19 cellular contexts compared by ENCODE assay signal in the genomic region with DNA sequence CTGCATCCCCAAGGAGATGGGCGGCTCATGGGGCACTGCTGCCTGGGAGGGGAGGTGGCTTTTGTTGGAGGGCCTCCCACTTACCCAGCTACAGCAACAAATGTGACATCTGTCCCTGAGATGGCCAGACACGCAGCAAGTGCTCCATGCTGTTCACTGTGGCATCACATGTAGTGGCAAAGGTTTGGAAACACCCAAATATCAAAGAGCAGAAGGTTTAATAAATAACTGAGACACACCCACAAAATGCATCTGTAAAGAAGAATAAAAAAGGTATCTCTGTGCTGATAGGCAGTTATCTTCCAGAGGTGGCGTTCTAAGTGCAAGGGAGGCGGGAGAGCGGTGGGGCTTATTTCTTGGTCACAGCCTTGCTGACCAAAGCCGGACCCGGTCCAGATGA. TPM values are rescaled to one million over a fixed set of nuclear protein-coding genes. Genes with fewer than 3 reads are reported as not detected.
DNase-seq lines count a peak whose midpoint lies in the region; ATAC-seq, FAIRE-seq and TF ChIP-seq lines count a peak whose summit lies in the region.
"Had no signal": no experiment of that assay in that cellular context is flagged by ENCODE, and none has a peak within 500 bp of the region (broad histone marks: within the 10 kb centered on the region; RNA-seq: fewer than 3 reads in every experiment).

No MANE protein-coding gene starts in this region.

- no peaks in the 10 kb centered on the region for H3K4me1 ChIP-seq in kidney (ENCODE audit: control insufficient read depth in 1 of 2, insufficient read depth in 1 of 2, low read depth in 1 of 2, low read length in 2 of 2)
- peaks cover 0 to 25% (median 7%) of the 10 kb centered on the region in 6 donors for H3K4me1 ChIP-seq in spleen
- H3K4me1 ChIP-seq: HAP-1 had no signal

- H3K9ac ChIP-seq in kidney (ENCODE audit: low read length in 2 of 2), result no peak overlapping the region
- H3K9ac ChIP-seq: BLaER1 had no signal

- intact Hi-C loops in kidney (cut with DNase I), result no loop called here
- intact Hi-C loops in spleen (cut with DNase I; ENCODE audit: low total_unique reads), result no loop called here

- H3K27ac ChIP-seq in kidney (ENCODE audit: low read depth in 2 of 2, low read length in 2 of 2) (no peak overlapping the region), spleen (no peak overlapping the region)
- H3K27ac ChIP-seq: BLaER1, HL-60 had no signal

- no peak for FAIRE-seq in kidney (lab: Jason Lieb, UNC)
- FAIRE-seq: A204.1, GM12878, H1 had no signal

- H3K27me3 ChIP-seq in H7 (ENCODE audit: control insufficient read depth, insufficient read depth, low read length), result no peaks in the 10 kb centered on the region; the same call in 1 of the 2 replicates
- peaks cover 0 to 23% (median 8%) of the 10 kb centered on the region in 7 donors for H3K27me3 ChIP-seq in spleen (replicated peaks in 1 of 7)

- no peak overlapping the region for H3K4me3 ChIP-seq in H7 (ENCODE audit: insufficient read depth, low read depth, low read length)
- no peak overlapping the region for H3K4me3 ChIP-seq in kidney (ENCODE audit: low read length in 2 of 2)
- no peak overlapping the region for H3K4me3 ChIP-seq in spleen
- H3K4me3 ChIP-seq: BLaER1, GM12878, HAP-1 had no signal

- H3K36me3 ChIP-seq in H7 (replicated peaks; ENCODE audit: control insufficient read depth, insufficient read depth, low read length), result no peaks in the 10 kb centered on the region
- H3K36me3 ChIP-seq in kidney (ENCODE audit: control insufficient read depth in 1 of 2, insufficient read depth in 2 of 2, low read length in 2 of 2), result no peaks in the 10 kb centered on the region
- no peaks in the 10 kb centered on the region for H3K36me3 ChIP-seq in spleen
- H3K36me3 ChIP-seq: BLaER1, HAP-1 had no signal

- no peak for ATAC-seq in HG03135 (IDR thresholded peaks at IDR 0.05; ENCODE audit: unreplicated experiment)
- ATAC-seq: CD8-positive, alpha-beta T cell; GM12878 had no signal

- no peak for TF ChIP-seq POLR2A in spleen (IDR thresholded peaks at IDR 0.05)

- 85 to 95% (median 90%) methylated on average over 7 of the region's 7 CpGs for WGBS in spleen, 5 donors

- no peaks in the 10 kb centered on the region for H3K9me3 ChIP-seq in kidney (ENCODE audit: control insufficient read depth in 1 of 2, low read length in 2 of 2)
- no peaks in the 10 kb centered on the region for H3K9me3 ChIP-seq in spleen
- H3K9me3 ChIP-seq: BLaER1, HAP-1 had no signal

- DNase-seq in H7 (peak; percentile 27), NCI-H524 treated with DMSO at 0.1 percent for 48 hours (lab: John Stamatoyannopoulos, UW) (peak; percentile 22), kidney (peak; percentile 37), spleen (peak; percentile 56), NCI-H1436 (lab: John Stamatoyannopoulos, UW) (no peak), NCI-H748 treated with DMSO at 0.1 percent for 48 hours (lab: John Stamatoyannopoulos, UW) (no peak)
- DNase-seq: ACHN; AML-193; Calu3; CD8-positive, alpha-beta T cell; DMS79 treated with DMSO at 0.1 percent for 48 hours; GF-D8 had no signal

- no peak for TF ChIP-seq CTCF in kidney (IDR thresholded peaks at IDR 0.05; ENCODE audit: borderline replicate concordance, extremely low read depth, insufficient read depth)
- TF ChIP-seq CTCF in spleen (IDR thresholded peaks at IDR 0.05 in 8 of 11, conservative IDR thresholded peaks at IDR 0.05 in 3 of 11), result no peak

RNA-seq across cellular contexts. Expression of a gene that starts 23.3 kb away (rescaled TPM):
- 171 and 173 TPM in 2 replicates for total RNA-seq in H7 (2014; rRNA removed; shearing (Covaris generic))
- total RNA-seq in kidney, result 96.6 TPM
- 135 TPM for polyA plus RNA-seq in kidney (ENCODE audit: insufficient read depth, low read depth, low replicate concordance)
- 100 to 1,000 TPM in 3 of 7 donors, 10 to 100 TPM in 4; 87.2 to 118 (median 99.9) TPM for total RNA-seq in spleen
- 10 to 100 TPM; 39.7 to 55.6 (median 45.1) TPM for polyA plus RNA-seq in spleen

Comparison
In these comparisons a context has a peak if more than half of its experiments do, and no peak if none do; other contexts are left out.
1. DNase-seq: peak in H7 (single experiment), NCI-H524 treated with DMSO at 0.1 percent for 48 hours (single experiment), kidney (single experiment) and spleen (single experiment); none in NCI-H1436 (single experiment) and NCI-H748 treated with DMSO at 0.1 percent for 48 hours (single experiment).